8 cellular contexts compared by ENCODE assay signal in the genomic region with DNA sequence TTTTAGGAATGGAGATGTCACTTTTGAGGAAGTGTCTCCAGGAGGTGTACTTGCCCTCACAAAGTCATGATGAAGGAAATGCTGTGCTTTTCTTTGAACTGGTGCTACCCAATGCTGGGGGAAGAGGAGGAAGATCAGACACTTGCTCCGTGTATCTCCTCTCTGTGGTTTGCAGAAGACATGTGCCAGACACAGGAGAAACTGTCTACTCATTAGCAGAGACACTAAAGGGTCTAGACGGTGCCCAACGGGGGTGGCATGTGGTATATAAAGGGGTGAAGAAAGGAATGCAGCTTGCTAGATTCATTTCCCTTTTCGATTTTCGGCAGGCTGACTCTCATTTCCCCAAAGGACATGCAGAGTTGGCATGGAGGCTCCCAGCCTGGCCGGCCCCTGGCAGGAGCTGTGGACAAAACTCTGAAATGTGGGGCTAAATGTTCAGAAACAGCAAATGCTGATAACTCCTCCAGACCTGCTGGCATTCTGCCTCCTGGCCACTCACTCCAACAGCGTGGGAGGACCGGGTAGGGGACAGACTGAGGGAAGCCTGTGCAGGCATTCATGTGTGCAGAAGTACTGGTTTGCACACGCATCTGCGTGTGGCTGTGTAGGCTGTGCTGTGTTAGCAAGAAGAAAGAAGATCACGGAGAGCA. TPM values are rescaled to one million over a fixed set of nuclear protein-coding genes. Genes with fewer than 3 reads are reported as not detected.
A peak's percentile ranks its signal among the peaks of the same experiment; 100 is the strongest.
DNase-seq lines count a peak whose midpoint lies in the region; ATAC-seq lines count a peak whose summit lies in the region.

No MANE protein-coding gene starts in this region.

- no peaks in the 10 kb centered on the region for H3K36me3 ChIP-seq in adipocyte (ENCODE audit: control insufficient read depth, insufficient read depth, low read length, severe bottlenecking)

- H3K4me1 Mint-ChIP-seq in activated T-helper 17 cell treated with anti-CD3 and anti-CD28 coated beads, Interleukin-2, amount 50 U/mL, for 72 hours: no peaks in the 10 kb centered on the region

- H3K27ac Mint-ChIP-seq in activated T-helper 17 cell treated with anti-CD3 and anti-CD28 coated beads, Interleukin-2, amount 50 U/mL, for 72 hours: no peak overlapping the region

- H3K4me1 ChIP-seq in adipocyte (ENCODE audit: control insufficient read depth, insufficient read depth, low read length): peaks cover 27% of the 10 kb centered on the region

- DNase-seq in adipocyte (ENCODE audit: low read depth) (no peak), medulla oblongata (ENCODE audit: extremely low spot score) (peak; percentile 90), NCI-H1930 (lab: John Stamatoyannopoulos, UW) (no peak), NCI-H82 (lab: John Stamatoyannopoulos, UW) (no peak), NCI-H1048 (lab: John Stamatoyannopoulos, UW) (no peak)

- peak overlapping the region; percentile 74 for H3K9ac ChIP-seq in adipocyte (ENCODE audit: low read length)

- H3K27me3 Mint-ChIP-seq in activated T-helper 17 cell treated with anti-CD3 and anti-CD28 coated beads, Interleukin-2, amount 50 U/mL, for 72 hours: peaks cover 10% of the 10 kb centered on the region

- no peaks in the 10 kb centered on the region for H3K9me3 ChIP-seq in adipocyte (ENCODE audit: control insufficient read depth, low read length)

- no peaks in the 10 kb centered on the region for H3K27me3 ChIP-seq in adipocyte (replicated peaks; ENCODE audit: control insufficient read depth, insufficient read depth, low read length)

- peak; percentile 73 for ATAC-seq in GM18498 (IDR thresholded peaks at IDR 0.05; ENCODE audit: unreplicated experiment)
- ATAC-seq in HG03095 (IDR thresholded peaks at IDR 0.05; ENCODE audit: unreplicated experiment): peak; percentile 77
- no peak for ATAC-seq in activated T-helper 17 cell treated with anti-CD3 and anti-CD28 coated beads, Interleukin-2, amount 50 U/mL, for 72 hours (replicated peaks)

- no peaks in the 10 kb centered on the region for H3K9me3 Mint-ChIP-seq in activated T-helper 17 cell treated with anti-CD3 and anti-CD28 coated beads, Interleukin-2, amount 50 U/mL, for 72 hours

- H3K4me3 Mint-ChIP-seq in activated T-helper 17 cell treated with anti-CD3 and anti-CD28 coated beads, Interleukin-2, amount 50 U/mL, for 72 hours: no peak overlapping the region

- peak overlapping the region; percentile 64 for H3K4me3 ChIP-seq in adipocyte (ENCODE audit: low read length)

- no peaks in the 10 kb centered on the region for H3K36me3 Mint-ChIP-seq in activated T-helper 17 cell treated with anti-CD3 and anti-CD28 coated beads, Interleukin-2, amount 50 U/mL, for 72 hours (ENCODE audit: low read depth)

RNA-seq across cellular contexts. Expression of a gene that starts 59.6 kb away (rescaled TPM):
- 10 to 100 TPM; 41.3 to 49.0 TPM for total RNA-seq in activated T-helper 17 cell treated with anti-CD3 and anti-CD28 coated beads, Interleukin-2, amount 50 U/mL, for 72 hours
